Comparison of ENCODE assay signal across 17 cellular contexts in the genomic region with DNA sequence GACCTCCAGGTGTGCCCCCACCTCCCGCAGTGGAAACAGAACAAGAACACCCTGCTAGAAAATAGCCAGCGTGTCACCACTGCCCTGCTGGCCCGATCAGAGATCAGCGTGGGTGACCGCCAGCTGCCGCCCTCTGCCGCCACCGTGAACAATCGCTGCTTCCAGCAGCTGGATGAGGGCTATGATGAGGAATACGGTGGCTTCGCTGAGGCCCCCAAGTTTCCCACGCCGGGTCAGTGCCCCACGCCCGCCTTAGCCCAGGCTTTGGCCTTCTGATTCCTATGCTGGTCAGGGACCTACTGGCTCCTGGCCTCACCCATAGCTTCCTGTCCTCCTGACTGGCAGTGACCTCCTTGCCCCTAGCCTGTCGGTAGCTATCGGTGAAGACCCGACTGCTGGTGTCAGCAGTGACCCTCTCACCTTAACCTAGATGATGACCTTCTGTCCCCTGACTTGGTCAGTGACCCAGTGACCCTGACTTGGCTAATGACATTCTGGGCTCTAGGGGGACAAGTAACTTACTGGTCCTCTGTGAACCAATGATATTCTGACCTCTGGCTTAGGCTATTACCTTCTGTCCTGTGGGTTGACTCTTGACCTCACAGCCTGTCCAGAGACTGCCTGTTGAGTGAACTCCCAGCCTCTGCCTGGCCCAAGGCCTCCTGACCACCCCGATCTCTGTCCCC. TPM values are rescaled to one million over a fixed set of nuclear protein-coding genes. Genes with fewer than 3 reads are reported as not detected.
"Had no signal": no experiment of that assay in that cellular context is flagged by ENCODE, and none has a peak within 500 bp of the region (broad histone marks: within the 10 kb centered on the region; RNA-seq: fewer than 3 reads in every experiment).

No MANE protein-coding gene starts in this region.

- H3K4me3 Mint-ChIP-seq: activated CD4-positive, alpha-beta T cell treated with anti-CD3 and anti-CD28 coated beads, Interleukin-2, amount 10 ng/mL, durations not matched to agents 7 days and 5 days; activated CD8-positive, alpha-beta T cell treated with anti-CD3 and anti-CD28 coated beads, Interleukin-2, amount 10 ng/mL, durations not matched to agents 7 days and 5 days; activated T-cell treated with anti-CD3 and anti-CD28 coated beads, Interleukin-2, amount 50 U/mL, for 24 hours; stimulated activated naive B cell treated with anti-CD40 and anti-IgM and Interleukin-4, amounts not matched to agents 10 μg/mL and 1 μg/mL and 100 μg/mL, for 72 hours had no signal

- H3K36me3 ChIP-seq: thoracic aorta had no signal

- H3K27ac Mint-ChIP-seq: activated CD4-positive, alpha-beta T cell treated with anti-CD3 and anti-CD28 coated beads, Interleukin-2, amount 10 ng/mL, durations not matched to agents 7 days and 5 days; activated CD8-positive, alpha-beta T cell treated with anti-CD3 and anti-CD28 coated beads, Interleukin-2, amount 10 ng/mL, durations not matched to agents 7 days and 5 days; activated T-cell treated with anti-CD3 and anti-CD28 coated beads, Interleukin-2, amount 50 U/mL, for 24 hours; stimulated activated naive B cell treated with anti-CD40 and anti-IgM and Interleukin-4, amounts not matched to agents 10 μg/mL and 1 μg/mL and 100 μg/mL, for 72 hours had no signal

- ATAC-seq: activated CD4-positive, CD25-positive, alpha-beta regulatory T cell treated with anti-CD3 and anti-CD28 coated beads, Interleukin-2, amount 50 U/mL, for 24 hours; activated CD8-positive, alpha-beta T cell treated with anti-CD3 and anti-CD28 coated beads, Interleukin-2, amount 10 ng/mL, durations not matched to agents 7 days and 5 days; esophagus mucosa; gastrocnemius medialis; heart left ventricle; pancreas; stimulated activated naive B cell treated with anti-CD40 and anti-IgM and Interleukin-4, amounts not matched to agents 10 μg/mL and 1 μg/mL and 100 μg/mL, for 72 hours had no signal

- H3K9me3 ChIP-seq: gastrocnemius medialis, heart left ventricle, pancreas, spleen, thoracic aorta had no signal

- DNase-seq: activated CD4-positive, alpha-beta T cell treated with anti-CD3 and anti-CD28 coated beads, Interleukin-2, amount 10 ng/mL, durations not matched to agents 7 days and 5 days; activated CD8-positive, alpha-beta T cell treated with anti-CD3 and anti-CD28 coated beads, Interleukin-2, amount 10 ng/mL, durations not matched to agents 7 days and 5 days; activated effector memory CD4-positive, alpha-beta T cell treated with Interleukin-2 at 50 U/mL for 16 hours; activated naive CD4-positive, alpha-beta T cell treated with anti-CD3 and anti-CD28 coated beads, Interleukin-2, amount 50 U/mL, for 16 hours; activated T-cell treated with anti-CD3 and anti-CD28 coated beads, Interleukin-2, amount 50 U/mL, for 24 hours; effector CD4-positive, alpha-beta T cell; gastrocnemius medialis; heart left ventricle; kidney glomerular epithelial cell; spleen; stimulated activated CD4-positive, alpha-beta T cell treated with anti-CD3 and anti-CD28 coated beads, Interleukin-4, amount 100 ng/mL, for 4 hours; stimulated activated naive B cell treated with anti-CD40 and anti-IgM and Interleukin-4, amounts not matched to agents 10 μg/mL and 1 μg/mL and 100 μg/mL, for 72 hours had no signal

- H3K27ac ChIP-seq: gastrocnemius medialis, heart left ventricle, pancreas, thoracic aorta had no signal

- H3K9me3 Mint-ChIP-seq: activated CD4-positive, alpha-beta T cell treated with anti-CD3 and anti-CD28 coated beads, Interleukin-2, amount 10 ng/mL, durations not matched to agents 7 days and 5 days; activated T-cell treated with anti-CD3 and anti-CD28 coated beads, Interleukin-2, amount 50 U/mL, for 24 hours; stimulated activated naive B cell treated with anti-CD40 and anti-IgM and Interleukin-4, amounts not matched to agents 10 μg/mL and 1 μg/mL and 100 μg/mL, for 72 hours had no signal

- H3K4me3 ChIP-seq: gastrocnemius medialis, heart left ventricle, pancreas, spleen, thoracic aorta had no signal

- H3K27me3 ChIP-seq: gastrocnemius medialis, pancreas had no signal

RNA-seq across cellular contexts. Expression of gene CACNA1G, which starts 11.1 kb away (rescaled TPM):
- total RNA-seq: activated CD4-positive, alpha-beta T cell treated with anti-CD3 and anti-CD28 coated beads, Interleukin-2, amount 10 ng/mL, durations not matched to agents 7 days and 5 days; activated CD8-positive, alpha-beta T cell treated with anti-CD3 and anti-CD28 coated beads, Interleukin-2, amount 10 ng/mL, durations not matched to agents 7 days and 5 days; T-helper 1 cell treated with Interleukin-12 subunit alpha and Interleukin-12 subunit beta and Interleukin-4 antibody, amounts not matched to agents 30 ng/mL and 1 ng/mL, for 36 hours had no signal

RNA-seq across cellular contexts. Expression of gene EPN3, which starts 16.9 kb away (rescaled TPM):
- total RNA-seq: activated CD4-positive, alpha-beta T cell treated with anti-CD3 and anti-CD28 coated beads, Interleukin-2, amount 10 ng/mL, durations not matched to agents 7 days and 5 days; activated CD8-positive, alpha-beta T cell treated with anti-CD3 and anti-CD28 coated beads, Interleukin-2, amount 10 ng/mL, durations not matched to agents 7 days and 5 days; gastrocnemius medialis; spleen had no signal

RNA-seq across cellular contexts. Expression of gene MYCBPAP, which starts 41.2 kb away (rescaled TPM):
- total RNA-seq: gastrocnemius medialis had no signal
